ENCODE assay signal across 1 cellular context in the genomic region with DNA sequence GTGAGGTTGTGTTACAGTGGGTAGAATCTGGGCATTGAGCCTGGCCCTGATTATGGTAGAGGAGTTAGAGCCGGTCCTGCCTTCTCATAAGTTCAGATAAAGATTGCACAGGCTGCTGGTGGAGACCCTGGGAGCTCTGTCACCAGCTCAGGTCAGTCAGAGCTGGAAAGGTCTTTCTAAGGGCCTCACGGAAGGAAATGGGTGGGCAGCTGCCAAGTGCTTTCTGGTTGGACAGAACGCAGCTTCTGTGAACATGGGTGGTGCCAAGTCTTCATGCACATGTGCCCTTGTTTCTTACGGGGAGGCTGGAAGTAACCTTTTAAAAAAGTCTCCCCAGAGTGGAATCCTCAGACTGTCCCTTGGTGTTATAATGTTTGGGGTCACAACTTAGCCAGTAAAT.
TF ChIP-seq lines count a peak whose summit lies in the region.

No MANE protein-coding gene starts in this region.

TF ChIP-seq in endothelial cell of umbilical vein, 7 proteins besides CTCF, POLR2A, EP300 and RAD21:
- TF ChIP-seq EZH2 (IDR thresholded peaks at IDR 0.05; ENCODE audit: borderline replicate concordance, low read depth, low read length, severe bottlenecking) (no peak), MYC (IDR thresholded peaks at IDR 0.05; ENCODE audit: low read depth, low read length) (no peak), POLR2AphosphoS5 (IDR thresholded peaks at IDR 0.05; ENCODE audit: insufficient read depth, low read depth, low read length) (no peak)
- TF ChIP-seq, protein P1, sequence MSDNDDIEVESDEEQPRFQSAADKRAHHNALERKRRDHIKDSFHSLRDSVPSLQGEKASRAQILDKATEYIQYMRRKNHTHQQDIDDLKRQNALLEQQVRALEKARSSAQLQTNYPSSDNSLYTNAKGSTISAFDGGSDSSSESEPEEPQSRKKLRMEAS (IDR thresholded peaks at IDR 0.05; ENCODE audit: insufficient read depth, insufficient read length), result no peak
